In genomic region chr2:144131042-144131441, GRCh38 we compare ENCODE assay signal across 20 cellular contexts.
DNase-seq lines count a peak whose midpoint lies in the region; ATAC-seq and TF ChIP-seq lines count a peak whose summit lies in the region.
"Had no signal": no experiment of that assay in that cellular context is flagged by ENCODE, and none has a peak within 500 bp of the region (broad histone marks: within the 10 kb centered on the region; RNA-seq: fewer than 3 reads in every experiment).

No MANE protein-coding gene starts in this region.

- H3K27ac Mint-ChIP-seq in HFFc6: peak overlapping the region; percentile 46
- H3K27ac Mint-ChIP-seq in activated T-helper 17 cell treated with anti-CD3 and anti-CD28 coated beads, Interleukin-2, amount 50 U/mL, for 72 hours: no peak overlapping the region
- H3K27ac Mint-ChIP-seq: activated naive CD8-positive, alpha-beta T cell treated with anti-CD3 and anti-CD28 coated beads, Interleukin-2, amount 10 ng/mL, durations not matched to agents 7 days and 5 days; activated T-helper 1 cell treated with anti-CD3 and anti-CD28 coated beads, Interleukin-12 subunit alpha, Interleukin-12 subunit beta, Interleukin-2, Interleukin-4 antibody, amounts not matched to agents 30 ng/mL and 10 ng/mL and 1 ng/mL, durations not matched to agents 14 hours and 24 hours and 36 hours; CD8-positive, alpha-beta memory T cell had no signal

- peaks cover 58% of the 10 kb centered on the region for H3K4me1 Mint-ChIP-seq in HFFc6 (ENCODE audit: low read depth)
- peaks cover 24% of the 10 kb centered on the region for H3K4me1 Mint-ChIP-seq in activated T-helper 17 cell treated with anti-CD3 and anti-CD28 coated beads, Interleukin-2, amount 50 U/mL, for 72 hours
- H3K4me1 Mint-ChIP-seq: activated naive CD8-positive, alpha-beta T cell treated with anti-CD3 and anti-CD28 coated beads, Interleukin-2, amount 10 ng/mL, durations not matched to agents 7 days and 5 days; CD8-positive, alpha-beta memory T cell had no signal

- no peak for TF ChIP-seq CTCF in HFFc6 (IDR thresholded peaks at IDR 0.05)
- TF ChIP-seq CTCF in fibroblast of villous mesenchyme (IDR thresholded peaks at IDR 0.05; ENCODE audit: insufficient read depth, low read depth, low read length): no peak

- no peaks in the 10 kb centered on the region for H3K36me3 Mint-ChIP-seq in HFFc6 (ENCODE audit: low read depth)
- H3K36me3 Mint-ChIP-seq in activated T-helper 17 cell treated with anti-CD3 and anti-CD28 coated beads, Interleukin-2, amount 50 U/mL, for 72 hours (ENCODE audit: low read depth): peaks cover 20% of the 10 kb centered on the region

- no peaks in the 10 kb centered on the region for H3K27me3 Mint-ChIP-seq in HFFc6 (ENCODE audit: insufficient read depth)
- no peaks in the 10 kb centered on the region for H3K27me3 Mint-ChIP-seq in activated T-helper 17 cell treated with anti-CD3 and anti-CD28 coated beads, Interleukin-2, amount 50 U/mL, for 72 hours
- H3K27me3 Mint-ChIP-seq: activated naive CD8-positive, alpha-beta T cell treated with anti-CD3 and anti-CD28 coated beads, Interleukin-2, amount 10 ng/mL, durations not matched to agents 7 days and 5 days; CD8-positive, alpha-beta memory T cell had no signal

- peak; percentile 57 for ATAC-seq in activated T-helper 17 cell treated with anti-CD3 and anti-CD28 coated beads, Interleukin-2, amount 50 U/mL, for 72 hours (replicated peaks)
- ATAC-seq in GM21737 (IDR thresholded peaks at IDR 0.05; ENCODE audit: unreplicated experiment): no peak

- H3K4me3 ChIP-seq in fibroblast of villous mesenchyme (ENCODE audit: low read depth, low read length): no peak overlapping the region
- H3K4me3 ChIP-seq: cardiac muscle cell had no signal

- peak overlapping the region; percentile 30 for H3K4me3 Mint-ChIP-seq in HFFc6
- no peak overlapping the region for H3K4me3 Mint-ChIP-seq in activated T-helper 17 cell treated with anti-CD3 and anti-CD28 coated beads, Interleukin-2, amount 50 U/mL, for 72 hours
- H3K4me3 Mint-ChIP-seq: activated naive CD8-positive, alpha-beta T cell treated with anti-CD3 and anti-CD28 coated beads, Interleukin-2, amount 10 ng/mL, durations not matched to agents 7 days and 5 days; activated T-helper 1 cell treated with anti-CD3 and anti-CD28 coated beads, Interleukin-12 subunit alpha, Interleukin-12 subunit beta, Interleukin-2, Interleukin-4 antibody, amounts not matched to agents 30 ng/mL and 10 ng/mL and 1 ng/mL, durations not matched to agents 14 hours and 24 hours and 36 hours; CD8-positive, alpha-beta memory T cell had no signal

- DNase-seq in AG08396 (ENCODE audit: low spot score) (peak; percentile 12), HFFc6 (peak; percentile 40), fibroblast of villous mesenchyme (ENCODE audit: low read depth) (peak; percentile 45), NCI-H128 (lab: John Stamatoyannopoulos, UW; ENCODE audit: unreplicated experiment) (no peak), NCI-H146 (lab: John Stamatoyannopoulos, UW) (no peak), SW480 (ENCODE audit: low spot score) (no peak)
- DNase-seq: activated naive CD8-positive, alpha-beta T cell treated with anti-CD3 and anti-CD28 coated beads, Interleukin-2, amount 10 ng/mL, durations not matched to agents 7 days and 5 days; CD8-positive, alpha-beta memory T cell; DND-41; head of caudate nucleus; MM.1S; NCI-H1694 treated with DMSO at 0.1 percent for 48 hours; NCI-H2227 treated with DMSO at 0.1 percent for 48 hours; NCI-H82; nucleus accumbens; retina had no signal

- H3K9me3 Mint-ChIP-seq in HFFc6: no peaks in the 10 kb centered on the region
- no peaks in the 10 kb centered on the region for H3K9me3 Mint-ChIP-seq in activated T-helper 17 cell treated with anti-CD3 and anti-CD28 coated beads, Interleukin-2, amount 50 U/mL, for 72 hours
- H3K9me3 Mint-ChIP-seq: activated T-helper 1 cell treated with anti-CD3 and anti-CD28 coated beads, Interleukin-12 subunit alpha, Interleukin-12 subunit beta, Interleukin-2, Interleukin-4 antibody, amounts not matched to agents 30 ng/mL and 10 ng/mL and 1 ng/mL, durations not matched to agents 14 hours and 24 hours and 36 hours; CD8-positive, alpha-beta memory T cell had no signal

Comparison
In these comparisons a context has a peak if more than half of its experiments do, and no peak if none do; other contexts are left out.
1. DNase-seq: peak in AG08396 (single experiment), HFFc6 (single experiment) and fibroblast of villous mesenchyme (single experiment); none in NCI-H128 (single experiment), NCI-H146 (single experiment) and SW480 (single experiment).